In the genomic region with DNA sequence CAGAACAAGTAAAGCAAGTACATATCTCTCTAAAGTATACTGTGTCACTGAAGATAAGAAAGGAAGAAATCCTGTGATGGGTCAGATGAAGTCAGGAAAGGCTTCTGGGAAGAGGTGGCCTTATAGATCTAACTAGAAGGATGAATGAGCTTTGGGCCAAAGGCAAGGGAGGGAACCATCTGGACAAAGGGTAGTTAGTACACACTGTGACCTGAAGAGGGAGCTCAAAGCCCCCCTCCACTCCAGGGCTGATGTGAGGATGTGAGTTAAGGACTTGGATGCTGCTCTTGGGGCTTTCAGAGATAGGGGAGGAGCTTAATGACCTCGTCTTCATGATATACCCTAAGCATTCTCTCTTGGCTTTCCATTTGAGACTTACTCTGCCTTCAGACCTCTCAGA, we compare ENCODE assay signal across 8 cellular contexts.
DNase-seq lines count a peak whose midpoint lies in the region; ATAC-seq and TF ChIP-seq lines count a peak whose summit lies in the region.

No MANE protein-coding gene starts in this region.

- H4K20me1 ChIP-seq in hepatocyte (ENCODE audit: insufficient read depth, poor library complexity, severe bottlenecking), result no peaks in the 10 kb centered on the region

- ATAC-seq in GM18867 (IDR thresholded peaks at IDR 0.05; ENCODE audit: unreplicated experiment) (peak; percentile 60), GM19455 (IDR thresholded peaks at IDR 0.05; ENCODE audit: unreplicated experiment) (no peak)
- peak; percentile 80 for ATAC-seq in activated CD8-positive, alpha-beta memory T cell treated with anti-CD3 and anti-CD28 coated beads, Interleukin-2, amount 10 ng/mL, durations not matched to agents 7 days and 5 days

- no peaks in the 10 kb centered on the region for H3K4me1 ChIP-seq in hepatocyte (ENCODE audit: insufficient read depth)

- peak overlapping the region in 3 of 7 donors; percentile 6 to 46 (median 32) for H3K27ac Mint-ChIP-seq in CD14-positive monocyte
- H3K27ac Mint-ChIP-seq in activated CD8-positive, alpha-beta memory T cell treated with anti-CD3 and anti-CD28 coated beads, Interleukin-2, amount 10 ng/mL, durations not matched to agents 7 days and 5 days, result peak overlapping the region; percentile 8

- 0% methylated on average over 1 of the region's 1 CpG for whole genome bisulfite sequencing in hepatocyte (ENCODE audit: low lambda C conversion rate, missing lambda C conversion rate)

- no peak overlapping the region for H3K4me3 Mint-ChIP-seq in CD14-positive monocyte
- no peak overlapping the region for H3K4me3 Mint-ChIP-seq in activated CD8-positive, alpha-beta memory T cell treated with anti-CD3 and anti-CD28 coated beads, Interleukin-2, amount 10 ng/mL, durations not matched to agents 7 days and 5 days

- H3K27ac ChIP-seq in hepatocyte, result no peak overlapping the region

- no peak overlapping the region for H3K4me3 ChIP-seq in hepatocyte

- H3K36me3 ChIP-seq in hepatocyte (replicated peaks; ENCODE audit: insufficient read depth, low read depth), result no peaks in the 10 kb centered on the region

- TF ChIP-seq CTCF in CD14-positive monocyte (IDR thresholded peaks at IDR 0.05), result peak; percentile 57
- TF ChIP-seq CTCF in hepatocyte (IDR thresholded peaks at IDR 0.05; ENCODE audit: poor library complexity), result peak; percentile 45

- intact Hi-C loops in CD14-positive monocyte (cut with micrococcal nuclease), result no loop called here

- H3K9me3 Mint-ChIP-seq in CD14-positive monocyte, result no peaks in the 10 kb centered on the region
- no peaks in the 10 kb centered on the region for H3K9me3 Mint-ChIP-seq in activated CD8-positive, alpha-beta memory T cell treated with anti-CD3 and anti-CD28 coated beads, Interleukin-2, amount 10 ng/mL, durations not matched to agents 7 days and 5 days (ENCODE audit: low read depth)

- H3K9me2 ChIP-seq in hepatocyte (replicated peaks; ENCODE audit: insufficient read depth), result no peaks in the 10 kb centered on the region

- H3K79me2 ChIP-seq in hepatocyte, result no peaks in the 10 kb centered on the region

- no peaks in the 10 kb centered on the region for H3K27me3 Mint-ChIP-seq in CD14-positive monocyte (ENCODE audit: low read depth in 3 of 3)
- H3K27me3 Mint-ChIP-seq in activated CD8-positive, alpha-beta memory T cell treated with anti-CD3 and anti-CD28 coated beads, Interleukin-2, amount 10 ng/mL, durations not matched to agents 7 days and 5 days, result no peaks in the 10 kb centered on the region

- H3K36me3 Mint-ChIP-seq in CD14-positive monocyte, result peaks cover 44 to 52% of the 10 kb centered on the region in 2 donors
- peaks cover 6% of the 10 kb centered on the region for H3K36me3 Mint-ChIP-seq in activated CD8-positive, alpha-beta memory T cell treated with anti-CD3 and anti-CD28 coated beads, Interleukin-2, amount 10 ng/mL, durations not matched to agents 7 days and 5 days

- H3K4me2 ChIP-seq in hepatocyte, result no peak overlapping the region

- no peak overlapping the region for H2AFZ ChIP-seq in hepatocyte

- no peaks in the 10 kb centered on the region for H3K9me3 ChIP-seq in hepatocyte (ENCODE audit: low read depth)

- no peaks in the 10 kb centered on the region for H3K27me3 ChIP-seq in hepatocyte

- peaks cover 9% of the 10 kb centered on the region for H3K4me1 Mint-ChIP-seq in CD14-positive monocyte
- peaks cover 30% of the 10 kb centered on the region for H3K4me1 Mint-ChIP-seq in activated CD8-positive, alpha-beta memory T cell treated with anti-CD3 and anti-CD28 coated beads, Interleukin-2, amount 10 ng/mL, durations not matched to agents 7 days and 5 days

- DNase-seq in CD14-positive monocyte (ENCODE audit: low spot score), result no peak
- peak; percentile 93 for DNase-seq in NAMALWA (ENCODE audit: low spot score)
- peak; percentile 63 for DNase-seq in activated CD8-positive, alpha-beta memory T cell treated with anti-CD3 and anti-CD28 coated beads, Interleukin-2, amount 10 ng/mL, durations not matched to agents 7 days and 5 days
- peak; percentile 60 for DNase-seq in hepatocyte (ENCODE audit: low spot score)
- peak; percentile 57 for DNase-seq in stimulated activated CD8-positive, alpha-beta memory T cell treated with anti-CD3 and anti-CD28 coated beads, Interleukin-4, amount 100 ng/mL, for 48 hours
- no peak for DNase-seq in activated CD4-positive, CD25-positive, alpha-beta regulatory T cell (lab: John Stamatoyannopoulos, UW)

- CTCF ChIA-PET in activated CD8-positive, alpha-beta memory T cell treated with anti-CD3 and anti-CD28 coated beads, Interleukin-2, amount 10 ng/mL, durations not matched to agents 7 days and 5 days (lab: Charles Lee), result interaction anchor here (0.6 to 4.3 kb wide), 25 partner anchors 10 to 433 kb away, joined by 3 to 41 read pairs (median 4); a partner anchor contains a TSS

Comparison
In these comparisons a context has a peak if more than half of its experiments do, and no peak if none do; other contexts are left out.
1. DNase-seq: peak in NAMALWA (single experiment), activated CD8-positive, alpha-beta memory T cell treated with anti-CD3 and anti-CD28 coated beads, Interleukin-2, amount 10 ng/mL, durations not matched to agents 7 days and 5 days (single experiment), hepatocyte (single experiment) and stimulated activated CD8-positive, alpha-beta memory T cell treated with anti-CD3 and anti-CD28 coated beads, Interleukin-4, amount 100 ng/mL, for 48 hours (single experiment); none in CD14-positive monocyte (single experiment) and activated CD4-positive, CD25-positive, alpha-beta regulatory T cell (0 of 4).